ENCODE assay signal across 9 cellular contexts in the genomic region with DNA sequence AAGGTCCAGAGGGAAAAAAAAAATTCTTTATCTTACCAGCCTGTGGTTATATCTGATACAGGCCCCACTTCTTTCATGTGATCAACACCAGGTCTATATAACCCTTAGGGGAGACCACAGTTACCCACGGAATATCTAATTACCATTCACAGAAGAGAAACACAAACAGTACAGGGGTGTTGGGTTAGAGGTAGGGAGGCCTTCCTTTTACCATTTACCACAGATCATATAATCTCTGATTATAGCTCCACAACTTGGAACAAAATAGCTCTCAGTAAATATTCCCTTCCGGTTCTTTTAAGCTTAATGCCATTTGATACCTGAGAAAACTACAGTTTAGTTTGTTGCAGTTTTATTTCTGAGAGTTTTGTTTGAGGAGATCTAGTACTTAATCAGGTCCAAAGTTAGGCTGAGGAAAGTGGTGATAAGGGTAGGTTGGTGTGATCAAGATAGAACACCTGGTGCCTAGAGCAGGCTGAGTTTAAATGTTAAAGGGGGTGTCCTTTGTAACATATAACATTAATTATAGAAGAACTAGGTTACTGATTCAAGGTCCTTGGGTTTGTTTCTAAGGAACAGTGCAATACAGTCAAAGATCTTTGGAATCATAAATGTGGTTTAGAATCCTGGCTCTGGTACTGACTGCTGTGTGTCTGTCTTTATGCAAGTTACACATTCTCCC. TPM values are rescaled to one million over a fixed set of nuclear protein-coding genes. Genes with fewer than 3 reads are reported as not detected.
DNase-seq lines count a peak whose midpoint lies in the region; ATAC-seq, FAIRE-seq and TF ChIP-seq lines count a peak whose summit lies in the region.
"Had no signal": no experiment of that assay in that cellular context is flagged by ENCODE, and none has a peak within 500 bp of the region (broad histone marks: within the 10 kb centered on the region; RNA-seq: fewer than 3 reads in every experiment).

No MANE protein-coding gene starts in this region.

- peaks cover 33 to 46% (median 38%) of the 10 kb centered on the region in 10 experiments for H3K4me1 ChIP-seq in BLaER1 treated with 17β-estradiol and CSF1 and Interleukin-3, amounts not matched to agents 10 nM and 100 nM
- peaks cover 5% of the 10 kb centered on the region; the same call in 1 of the 2 replicates for H3K4me1 ChIP-seq in IMR-90 (ENCODE audit: control insufficient read depth, insufficient read depth, low read length)
- H3K4me1 ChIP-seq in mucosa of descending colon (ENCODE audit: low read depth) = peaks cover 43% of the 10 kb centered on the region

- no TSS peak for BruUV-seq in IMR-90 (replicated peaks; lab: Mats Ljungman, UMichigan)

- H4K5ac ChIP-seq in IMR-90 (ENCODE audit: low read depth, low read length) = no peak overlapping the region

- no peak overlapping the region; the same call in 1 of the 2 replicates for H2BK120ac ChIP-seq in IMR-90 (ENCODE audit: low read depth, low read length)

- in situ Hi-C loops in IMR-90 (cut with MboI; ENCODE audit: low sequenced_read_pairs) = no loop called here

- no peak overlapping the region for H3K56ac ChIP-seq in IMR-90 (ENCODE audit: extremely low read depth, insufficient read depth, low read length)

- peak overlapping the region; percentile 48 to 71 (median 56); a peak in 19 of 22 replicates for H3K9ac ChIP-seq in BLaER1 treated with 17β-estradiol and CSF1 and Interleukin-3, amounts not matched to agents 10 nM and 100 nM
- H3K9ac ChIP-seq in IMR-90 (ENCODE audit: low read depth, low read length) = no peak overlapping the region

- no CpG with 5 or more reads among the region's 2 CpGs for WGBS in IMR-90 (ENCODE audit: extremely low coverage in 2 of 2, insufficient read length in 1 of 2), 2 experiments

- H2AK5ac ChIP-seq in IMR-90 (ENCODE audit: low read depth, low read length) = no peak overlapping the region

- no peak overlapping the region for H3K4me3 ChIP-seq in BLaER1 treated with 17β-estradiol and CSF1 and Interleukin-3, amounts not matched to agents 10 nM and 100 nM
- H3K4me3 ChIP-seq in IMR-90 (ENCODE audit: insufficient read depth, low read depth, low read length) = no peak overlapping the region
- no peak overlapping the region for H3K4me3 ChIP-seq in mucosa of descending colon

- peak overlapping the region; percentile 86 for H3K27ac Mint-ChIP-seq in activated naive CD8-positive, alpha-beta T cell

- no peak overlapping the region for H2BK20ac ChIP-seq in IMR-90 (ENCODE audit: low read depth, low read length)

- H4K20me1 ChIP-seq in BLaER1 treated with 17β-estradiol and CSF1 and Interleukin-3, amounts not matched to agents 10 nM and 100 nM = peaks cover 0 to 29% (median 0%) of the 10 kb centered on the region in 11 experiments; a peak in 4 of 22 replicates
- no peaks in the 10 kb centered on the region for H4K20me1 ChIP-seq in IMR-90 (ENCODE audit: insufficient read depth, low read length)

- no peak for FAIRE-seq in urothelium cell line (lab: Jason Lieb, UNC)
- FAIRE-seq: frontal cortex had no signal

- H2AK9ac ChIP-seq in IMR-90 (replicated peaks; ENCODE audit: low read depth, low read length, poor library complexity) = no peak overlapping the region

- DNase-seq in IMR-90 (no peak), mucosa of descending colon (no peak), urothelium cell line (ENCODE audit: low spot score) (no peak), sciatic nerve (ENCODE audit: low spot score) (no peak), COLO668 (lab: John Stamatoyannopoulos, UW; ENCODE audit: unreplicated experiment) (no peak)

- peak overlapping the region; percentile 45 to 82 (median 77); a peak in 20 of 22 replicates for H3K27ac ChIP-seq in BLaER1 treated with 17β-estradiol and CSF1 and Interleukin-3, amounts not matched to agents 10 nM and 100 nM
- H3K27ac ChIP-seq in IMR-90 (ENCODE audit: insufficient read depth, low read length) = no peak overlapping the region

- no peaks in the 10 kb centered on the region for H3K27me3 Mint-ChIP-seq in activated naive CD8-positive, alpha-beta T cell

- H3K18ac ChIP-seq in IMR-90 (ENCODE audit: low read depth, low read length) = no peak overlapping the region

- peak overlapping the region; percentile 70 to 94 (median 83) for H3K4me2 ChIP-seq in BLaER1 treated with 17β-estradiol and CSF1 and Interleukin-3, amounts not matched to agents 10 nM and 100 nM
- no peak overlapping the region for H3K4me2 ChIP-seq in IMR-90 (ENCODE audit: low read depth, low read length)

- no peaks in the 10 kb centered on the region for H3K9me3 ChIP-seq in BLaER1 treated with 17β-estradiol and CSF1 and Interleukin-3, amounts not matched to agents 10 nM and 100 nM (replicated peaks in 1 of 11)
- H3K9me3 ChIP-seq in IMR-90 (ENCODE audit: control insufficient read depth, insufficient read depth, low read length) (no peaks in the 10 kb centered on the region), mucosa of descending colon (no peaks in the 10 kb centered on the region)

- ATAC-seq in IMR-90 (ENCODE audit: low read depth) = no peak; the same call in 1 of the 2 replicates
- ATAC-seq in mucosa of descending colon = peak; percentile 75
- ATAC-seq in GM18502 (IDR thresholded peaks at IDR 0.05; ENCODE audit: poor library complexity, unreplicated experiment) = no peak
- ATAC-seq in sciatic nerve = no peak

- H2AFZ ChIP-seq in IMR-90 (replicated peaks; ENCODE audit: low read length, poor library complexity) = no peak overlapping the region

- H3K4ac ChIP-seq in IMR-90 (ENCODE audit: low read depth, low read length) = no peak overlapping the region

- peaks cover 71% of the 10 kb centered on the region for H3K4me1 Mint-ChIP-seq in activated naive CD8-positive, alpha-beta T cell (ENCODE audit: low read depth)

- no peaks in the 10 kb centered on the region for H3K9me1 ChIP-seq in IMR-90 (ENCODE audit: insufficient read depth, low read length)

- no peak overlapping the region for H3K23ac ChIP-seq in IMR-90 (ENCODE audit: low read depth, low read length)

- H3K27me3 ChIP-seq in BLaER1 treated with 17β-estradiol and CSF1 and Interleukin-3, amounts not matched to agents 10 nM and 100 nM = no peaks in the 10 kb centered on the region
- no peaks in the 10 kb centered on the region for H3K27me3 ChIP-seq in IMR-90 (ENCODE audit: control insufficient read depth, insufficient read depth, low read length)

- H4K8ac ChIP-seq in IMR-90 (ENCODE audit: low read depth in 2 of 2, low read length in 2 of 2) = no peak overlapping the region

- H3K14ac ChIP-seq in IMR-90 (replicated peaks; ENCODE audit: low read depth, low read length) = peak overlapping the region; percentile 76; the same call in 1 of the 2 replicates

- H3K9me3 Mint-ChIP-seq in activated naive CD8-positive, alpha-beta T cell (ENCODE audit: low read depth) = no peaks in the 10 kb centered on the region

- dilution Hi-C loops in IMR-90 (cut with HindIII; ENCODE audit: low sequenced_read_pairs, unreplicated experiment) = no loop called here

- TF ChIP-seq RAD21 in IMR-90 (IDR thresholded peaks at IDR 0.05; ENCODE audit: low read length) = no peak

- H4K91ac ChIP-seq in IMR-90 (ENCODE audit: insufficient read depth, low read depth, low read length) = no peak overlapping the region

- intact Hi-C loops in IMR-90 (cut with micrococcal nuclease) (no loop called here), mucosa of descending colon (cut with DNase I, micrococcal nuclease) (no loop called here), sciatic nerve (cut with DNase I) (no loop called here)

- H3K4me3 Mint-ChIP-seq in activated naive CD8-positive, alpha-beta T cell = peak overlapping the region; percentile 67

- H3K79me1 ChIP-seq in IMR-90 (ENCODE audit: low read depth in 1 of 2, low read length in 2 of 2) = 0 out of 4 replicates have a peak, but pooled peaks cover 0 to 3% of the 10 kb centered on the region in 2 experiments

- no peak for TF ChIP-seq POLR2A in IMR-90 (IDR thresholded peaks at IDR 0.05; ENCODE audit: low read depth, low read length)

- no peak overlapping the region for H2BK15ac ChIP-seq in IMR-90 (ENCODE audit: low read depth, low read length)

- H3K36me3 ChIP-seq in BLaER1 treated with 17β-estradiol and CSF1 and Interleukin-3, amounts not matched to agents 10 nM and 100 nM = 0 out of 22 replicates have a peak, but pooled peaks cover 0 to 5% (median 0%) of the 10 kb centered on the region in 11 experiments
- H3K36me3 ChIP-seq in IMR-90 (ENCODE audit: control insufficient read depth, insufficient read depth, low read length) = no peaks in the 10 kb centered on the region
- no peaks in the 10 kb centered on the region for H3K36me3 ChIP-seq in mucosa of descending colon (ENCODE audit: low read depth)

- peaks cover 3% of the 10 kb centered on the region for H3K36me3 Mint-ChIP-seq in activated naive CD8-positive, alpha-beta T cell

- CTCF ChIA-PET in IMR-90 (lab: Yijun Ruan, JAX) = no interaction called here

- TF ChIP-seq CTCF in IMR-90 (conservative IDR thresholded peaks at IDR 0.05; ENCODE audit: low read depth, low read length) (no peak), mucosa of descending colon (IDR thresholded peaks at IDR 0.05) (no peak)

- no peak overlapping the region for H2BK5ac ChIP-seq in IMR-90 (ENCODE audit: low read depth, low read length, poor library complexity, severe bottlenecking)

- POLR2A ChIA-PET in IMR-90 (lab: Charles Lee; ENCODE audit: unreplicated experiment) = interaction anchor here (0.5 kb wide), 1 partner anchor 14 kb away, joined by 4 read pairs; no protein-coding TSS in a partner anchor

TF ChIP-seq in IMR-90, 13 proteins besides CTCF, POLR2A, EP300 and RAD21 (continues in another document):
- no peak for TF ChIP-seq FOS (IDR thresholded peaks at IDR 0.05; ENCODE audit: low read depth, low read length)
- TF ChIP-seq MAFK (IDR thresholded peaks at IDR 0.05; ENCODE audit: low read depth, low read length) = no peak
- TF ChIP-seq ELK1 (IDR thresholded peaks at IDR 0.05; ENCODE audit: borderline replicate concordance, low read depth, low read length) = no peak
- no peak for TF ChIP-seq SMC3 (IDR thresholded peaks at IDR 0.05; ENCODE audit: low read depth, low read length)
- TF ChIP-seq CEBPB (IDR thresholded peaks at IDR 0.05; ENCODE audit: low read depth, low read length) = no peak
- no peak for TF ChIP-seq NFE2L2 (IDR thresholded peaks at IDR 0.05; ENCODE audit: low read depth, low read length)
- TF ChIP-seq MXI1 (IDR thresholded peaks at IDR 0.05; ENCODE audit: borderline replicate concordance, low read depth, low read length) = no peak

RNA-seq across cellular contexts. Expression of gene EPB41, which starts 14.1 kb away (rescaled TPM):
- total RNA-seq in IMR-90 (2012; rRNA removed) (8.1 and 10.0 TPM in 2 replicates), mucosa of descending colon (10 to 100 TPM; 45.8 to 82.2 (median 76.3) TPM), sciatic nerve (49.3 TPM)
- 3.1 and 4.6 TPM in 2 replicates for polyA plus RNA-seq in IMR-90 (2012; rRNA removed)
- polyA plus RNA-seq in IMR-90 (2012; cell fraction: cytosol; rRNA removed) = 1.3 TPM in 2 replicates
- 2.2 and 12.8 TPM in 2 replicates for polyA plus RNA-seq in IMR-90 (2012; cell fraction: nucleus; rRNA removed; ENCODE audit: low replicate concordance)
